Comparison of ENCODE assay signal across 8 cellular contexts in genomic region chr2:136135924-136136906, GRCh38. TPM values are rescaled to one million over a fixed set of nuclear protein-coding genes. Genes with fewer than 3 reads are reported as not detected.
A peak's percentile ranks its signal among the peaks of the same experiment; 100 is the strongest.
DNase-seq lines count a peak whose midpoint lies in the region; ATAC-seq and TF ChIP-seq lines count a peak whose summit lies in the region.

No MANE protein-coding gene starts in this region.

- ATAC-seq in GM21423 (IDR thresholded peaks at IDR 0.05; ENCODE audit: unreplicated experiment): peak; percentile 42
- peak; percentile 59 to 62 for ATAC-seq in stimulated activated naive B cell treated with anti-CD40 and anti-IgM and Interleukin-4, amounts not matched to agents 10 μg/mL and 1 μg/mL and 100 μg/mL, for 72 hours (replicated peaks)

- no peaks in the 10 kb centered on the region for H3K27me3 ChIP-seq in effector memory CD4-positive, alpha-beta T cell (replicated peaks; ENCODE audit: control insufficient read depth, insufficient read depth, low read length, poor library complexity, severe bottlenecking)
- H3K27me3 ChIP-seq in MG63: peaks cover 8% of the 10 kb centered on the region; the same call in 1 of the 2 replicates

- H3K27ac Mint-ChIP-seq in stimulated activated naive B cell treated with anti-CD40 and anti-IgM and Interleukin-4, amounts not matched to agents 10 μg/mL and 1 μg/mL and 100 μg/mL, for 72 hours: peak overlapping the region; percentile 94
- no peak overlapping the region for H3K27ac Mint-ChIP-seq in nephron progenitor cell

- H3K4me3 ChIP-seq in effector memory CD4-positive, alpha-beta T cell (ENCODE audit: insufficient read depth, low read depth, low read length, poor library complexity, severe bottlenecking): peak overlapping the region; percentile 8
- H3K4me3 ChIP-seq in MG63: no peak overlapping the region

- no peaks in the 10 kb centered on the region for H3K27me3 Mint-ChIP-seq in stimulated activated naive B cell treated with anti-CD40 and anti-IgM and Interleukin-4, amounts not matched to agents 10 μg/mL and 1 μg/mL and 100 μg/mL, for 72 hours
- H3K27me3 Mint-ChIP-seq in nephron progenitor cell (ENCODE audit: low read depth, poor library complexity): peaks cover 5% of the 10 kb centered on the region

- H3K4me1 ChIP-seq in effector memory CD4-positive, alpha-beta T cell (ENCODE audit: control insufficient read depth, insufficient read depth, low read length, poor library complexity, severe bottlenecking): peaks cover 87% of the 10 kb centered on the region

- no peaks in the 10 kb centered on the region for H3K9me3 ChIP-seq in effector memory CD4-positive, alpha-beta T cell (ENCODE audit: control insufficient read depth, low read length)
- H3K9me3 ChIP-seq in MG63: no peaks in the 10 kb centered on the region

- H3K27ac ChIP-seq in effector memory CD4-positive, alpha-beta T cell (ENCODE audit: insufficient read depth, low read length, poor library complexity, severe bottlenecking): peak overlapping the region; percentile 94

- peaks cover 76 to 96% of the 10 kb centered on the region in 2 donors for H3K4me1 Mint-ChIP-seq in stimulated activated naive B cell treated with anti-CD40 and anti-IgM and Interleukin-4, amounts not matched to agents 10 μg/mL and 1 μg/mL and 100 μg/mL, for 72 hours
- peaks cover 47% of the 10 kb centered on the region for H3K4me1 Mint-ChIP-seq in nephron progenitor cell

- peak; percentile 61 for DNase-seq in DMS79 (lab: John Stamatoyannopoulos, UW)
- DNase-seq in KG1 (lab: John Stamatoyannopoulos, UW): peak; percentile 72
- DNase-seq in activated CD4-positive, CD25-positive, alpha-beta regulatory T cell (lab: John Stamatoyannopoulos, UW): peak in 3 of 4 experiments; percentile 14 to 62 (median 59)
- DNase-seq in effector memory CD4-positive, alpha-beta T cell: peak; percentile 66 to 74 (median 69)
- DNase-seq in stimulated activated naive B cell treated with anti-CD40 and anti-IgM and Interleukin-4, amounts not matched to agents 10 μg/mL and 1 μg/mL and 100 μg/mL, for 72 hours: peak; percentile 76
- DNase-seq in nephron progenitor cell: no peak
- DNase-seq in MG63: no peak

- H3K36me3 ChIP-seq in effector memory CD4-positive, alpha-beta T cell (ENCODE audit: control insufficient read depth, insufficient read depth, low read length): no peaks in the 10 kb centered on the region
- no peaks in the 10 kb centered on the region for H3K36me3 ChIP-seq in MG63

- no peaks in the 10 kb centered on the region for H3K9me3 Mint-ChIP-seq in stimulated activated naive B cell treated with anti-CD40 and anti-IgM and Interleukin-4, amounts not matched to agents 10 μg/mL and 1 μg/mL and 100 μg/mL, for 72 hours
- H3K9me3 Mint-ChIP-seq in nephron progenitor cell: no peaks in the 10 kb centered on the region

- H3K36me3 Mint-ChIP-seq in stimulated activated naive B cell treated with anti-CD40 and anti-IgM and Interleukin-4, amounts not matched to agents 10 μg/mL and 1 μg/mL and 100 μg/mL, for 72 hours: no peaks in the 10 kb centered on the region
- no peaks in the 10 kb centered on the region for H3K36me3 Mint-ChIP-seq in nephron progenitor cell (ENCODE audit: low read depth)

- H3K4me3 Mint-ChIP-seq in stimulated activated naive B cell treated with anti-CD40 and anti-IgM and Interleukin-4, amounts not matched to agents 10 μg/mL and 1 μg/mL and 100 μg/mL, for 72 hours: peak overlapping the region; percentile 36 to 45
- H3K4me3 Mint-ChIP-seq in nephron progenitor cell: no peak overlapping the region

- no peak for TF ChIP-seq CTCF in nephron progenitor cell (IDR thresholded peaks at IDR 0.05)

RNA-seq across cellular contexts. Expression of gene CXCR4, which starts 18.3 kb away (rescaled TPM):
- total RNA-seq in MG63 (2014; rRNA removed; shearing (Covaris generic); ENCODE audit: low replicate concordance): not detected in 2 replicates

Comparison
In these comparisons a context has a peak if more than half of its experiments do, and no peak if none do; other contexts are left out.
1. DNase-seq: peak in DMS79 (single experiment), KG1 (single experiment), activated CD4-positive, CD25-positive, alpha-beta regulatory T cell (3 of 4), effector memory CD4-positive, alpha-beta T cell (3 of 3) and stimulated activated naive B cell treated with anti-CD40 and anti-IgM and Interleukin-4, amounts not matched to agents 10 μg/mL and 1 μg/mL and 100 μg/mL, for 72 hours (single experiment); none in nephron progenitor cell (single experiment) and MG63 (single experiment).